17 cellular contexts compared by ENCODE assay signal in the genomic region with DNA sequence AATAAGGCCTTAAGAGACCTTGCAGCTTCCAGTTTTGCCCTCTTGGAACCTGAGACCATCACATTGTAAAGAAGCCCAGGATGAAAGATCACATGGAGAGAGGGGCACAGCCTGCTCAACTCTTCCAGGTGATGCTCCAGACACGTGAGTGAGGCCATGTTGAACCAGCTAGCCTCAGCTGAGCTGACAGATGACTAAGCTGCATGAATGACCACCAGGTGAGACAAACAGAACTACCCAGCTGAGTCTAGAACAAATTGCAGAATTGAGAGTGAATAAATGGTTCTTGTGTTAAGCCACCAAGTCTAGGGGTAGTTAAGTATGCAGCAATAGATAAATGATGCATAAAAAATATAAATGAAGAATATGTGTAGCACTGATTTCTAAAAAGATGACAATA. TPM values are rescaled to one million over a fixed set of nuclear protein-coding genes. Genes with fewer than 3 reads are reported as not detected.
"Had no signal": no experiment of that assay in that cellular context is flagged by ENCODE, and none has a peak within 500 bp of the region (broad histone marks: within the 10 kb centered on the region; RNA-seq: fewer than 3 reads in every experiment).

No MANE protein-coding gene starts in this region.

- H3K4me3 ChIP-seq: pancreas, thyroid gland had no signal

- H3K9me3 ChIP-seq: pancreas, thyroid gland had no signal

- H3K36me3 ChIP-seq: brain microvascular endothelial cell, pancreas, thyroid gland had no signal

- H3K27ac ChIP-seq: brain microvascular endothelial cell, foreskin keratinocyte, pancreas, thyroid gland had no signal

- H3K9me3 Mint-ChIP-seq: activated naive CD4-positive, alpha-beta T cell treated with anti-CD3 and anti-CD28 coated beads, Interleukin-2, amount 50 U/mL, for 24 hours; effector memory CD8-positive, alpha-beta T cell; neural crest cell had no signal

- H3K4me1 ChIP-seq: foreskin keratinocyte, pancreas, thyroid gland had no signal

- H3K27me3 ChIP-seq: brain microvascular endothelial cell, foreskin keratinocyte, pancreas, thyroid gland had no signal

- H3K4me3 Mint-ChIP-seq: activated naive CD4-positive, alpha-beta T cell treated with anti-CD3 and anti-CD28 coated beads, Interleukin-2, amount 50 U/mL, for 24 hours; effector memory CD8-positive, alpha-beta T cell; neural crest cell had no signal

- H3K27ac Mint-ChIP-seq: activated naive CD4-positive, alpha-beta T cell treated with anti-CD3 and anti-CD28 coated beads, Interleukin-2, amount 50 U/mL, for 24 hours had no signal

- H3K27me3 Mint-ChIP-seq: activated naive CD4-positive, alpha-beta T cell treated with anti-CD3 and anti-CD28 coated beads, Interleukin-2, amount 50 U/mL, for 24 hours; effector memory CD8-positive, alpha-beta T cell had no signal

- ATAC-seq: effector memory CD8-positive, alpha-beta T cell; foreskin keratinocyte; left ventricle myocardium superior; pancreas had no signal

- DNase-seq: activated CD4-positive, alpha-beta T cell treated with anti-CD3 and anti-CD28 coated beads for 1 hour; activated CD4-positive, alpha-beta T cell treated with anti-CD3 and anti-CD28 coated beads, Interleukin-2, amount 50 U/mL, for 4 hours; activated effector memory CD4-positive, alpha-beta T cell treated with anti-CD3 and anti-CD28 coated beads, Interleukin-2, amount 50 U/mL, for 16 hours; anterior cingulate cortex; brain microvascular endothelial cell; effector memory CD8-positive, alpha-beta T cell; foreskin keratinocyte; kidney glomerular epithelial cell; left ventricle myocardium superior; mesenchymal stem cell; pancreas; stimulated activated CD4-positive, alpha-beta T cell treated with anti-CD3 and anti-CD28 coated beads, Interleukin-1b, Interleukin-23, amount 100 ng/mL, for 48 hours; thyroid gland had no signal

- FAIRE-seq: pancreas, urothelium cell line had no signal

RNA-seq across cellular contexts. Expression of gene GPR82, which starts 16.8 kb away (rescaled TPM):
- total RNA-seq: foreskin keratinocyte, neural crest cell, renal cortical epithelial cell had no signal
- polyA plus RNA-seq: foreskin keratinocyte had no signal

RNA-seq across cellular contexts. Expression of gene GPR34, which starts 18.4 kb away (rescaled TPM):
- total RNA-seq: foreskin keratinocyte, neural crest cell, renal cortical epithelial cell had no signal
- polyA plus RNA-seq: foreskin keratinocyte had no signal
